In genomic region chr1:229271448-229272120, GRCh38 we compare ENCODE assay signal across 8 cellular contexts. TPM values are rescaled to one million over a fixed set of nuclear protein-coding genes. Genes with fewer than 3 reads are reported as not detected.
A peak's percentile ranks its signal among the peaks of the same experiment; 100 is the strongest.
DNase-seq lines count a peak whose midpoint lies in the region; TF ChIP-seq lines count a peak whose summit lies in the region.

No MANE protein-coding gene starts in this region.

- intact Hi-C loops in uterus (cut with DNase I; ENCODE audit: low total_unique reads): no loop called here

- TF ChIP-seq CTCF in HFFc6 (IDR thresholded peaks at IDR 0.05) (peak; percentile 59), neural progenitor cell (IDR thresholded peaks at IDR 0.05) (peak; percentile 33), uterus (IDR thresholded peaks at IDR 0.05) (peak in 1 of 4 experiments; percentile 17)

- H4K20me1 ChIP-seq in neural progenitor cell (ENCODE audit: low read depth): peaks cover 44% of the 10 kb centered on the region

- H3K4me3 Mint-ChIP-seq in HFFc6 (peak overlapping the region; percentile 97), neural progenitor cell (peak overlapping the region; percentile 99)
- peak overlapping the region; percentile 86 for H3K4me3 Mint-ChIP-seq in activated T-cell treated with anti-CD3 and anti-CD28 coated beads, Interleukin-2, amount 50 U/mL, for 24 hours

- H3K27ac ChIP-seq in neural progenitor cell (no peak overlapping the region), uterus (peak overlapping the region; percentile 55 to 85)

- peak overlapping the region; percentile 72 for H3K4me3 ChIP-seq in neural progenitor cell
- H3K4me3 ChIP-seq in uterus: peak overlapping the region; percentile 47 to 94

- H3K9ac ChIP-seq in neural progenitor cell: peak overlapping the region; percentile 30

- H3K36me3 Mint-ChIP-seq in HFFc6 (ENCODE audit: low read depth): 0 out of 2 replicates have a peak, but pooled peaks cover 4% of the 10 kb centered on the region
- peaks cover 18% of the 10 kb centered on the region for H3K36me3 Mint-ChIP-seq in activated T-cell treated with anti-CD3 and anti-CD28 coated beads, Interleukin-2, amount 50 U/mL, for 24 hours (ENCODE audit: low read depth)
- H3K36me3 Mint-ChIP-seq in neural progenitor cell: peaks cover 10% of the 10 kb centered on the region

- H3K27me3 ChIP-seq in neural progenitor cell: peaks cover 16% of the 10 kb centered on the region
- H3K27me3 ChIP-seq in uterus: no peaks in the 10 kb centered on the region

- peaks cover 49% of the 10 kb centered on the region for H3K79me2 ChIP-seq in neural progenitor cell (ENCODE audit: low read depth)

- H3K4me2 ChIP-seq in neural progenitor cell: peak overlapping the region; percentile 82

- no peak for TF ChIP-seq POLR2A in uterus (IDR thresholded peaks at IDR 0.05)

- peaks cover 33% of the 10 kb centered on the region for H3F3A ChIP-seq in neural progenitor cell (ENCODE audit: low read depth)

- DNase-seq in NCI-H524 (lab: John Stamatoyannopoulos, UW) (peak; percentile 8 to 45), NCI-H524 treated with DMSO at 0.1 percent for 48 hours (lab: John Stamatoyannopoulos, UW) (no peak), HFFc6 (no peak), NCI-H2029 (lab: John Stamatoyannopoulos, UW) (peak; percentile 1), fibroblast of peridontal ligament (ENCODE audit: extremely low read depth) (peak; percentile 38), neural progenitor cell (ENCODE audit: low spot score) (peak; percentile 63), uterus (no peak)
- no peak for DNase-seq in activated T-cell treated with anti-CD3 and anti-CD28 coated beads, Interleukin-2, amount 50 U/mL, for 24 hours

- H3K4me1 Mint-ChIP-seq in HFFc6 (ENCODE audit: low read depth) (peaks cover 24% of the 10 kb centered on the region), neural progenitor cell (peaks cover 17% of the 10 kb centered on the region)
- H3K4me1 Mint-ChIP-seq in activated T-cell treated with anti-CD3 and anti-CD28 coated beads, Interleukin-2, amount 50 U/mL, for 24 hours (ENCODE audit: low read depth): peaks cover 43% of the 10 kb centered on the region

- H3K4me1 ChIP-seq in neural progenitor cell: peaks cover 14% of the 10 kb centered on the region
- H3K4me1 ChIP-seq in uterus: peaks cover 0 to 4% of the 10 kb centered on the region in 2 donors

- H3K9me3 ChIP-seq in neural progenitor cell (ENCODE audit: low read depth): no peaks in the 10 kb centered on the region
- no peaks in the 10 kb centered on the region for H3K9me3 ChIP-seq in uterus

- H3K36me3 ChIP-seq in neural progenitor cell (no peaks in the 10 kb centered on the region), uterus (no peaks in the 10 kb centered on the region)

- H3K9me3 Mint-ChIP-seq in HFFc6 (no peaks in the 10 kb centered on the region), neural progenitor cell (peaks cover 7% of the 10 kb centered on the region)
- H3K9me3 Mint-ChIP-seq in activated T-cell treated with anti-CD3 and anti-CD28 coated beads, Interleukin-2, amount 50 U/mL, for 24 hours: peaks cover 14% of the 10 kb centered on the region

- H2AFZ ChIP-seq in neural progenitor cell (replicated peaks): peak overlapping the region; percentile 54

- H3K27me3 Mint-ChIP-seq in HFFc6 (ENCODE audit: insufficient read depth): peaks cover 2% of the 10 kb centered on the region
- H3K27me3 Mint-ChIP-seq in activated T-cell treated with anti-CD3 and anti-CD28 coated beads, Interleukin-2, amount 50 U/mL, for 24 hours: no peaks in the 10 kb centered on the region
- peaks cover 4% of the 10 kb centered on the region for H3K27me3 Mint-ChIP-seq in neural progenitor cell (ENCODE audit: insufficient read depth, low read depth)

- H3K27ac Mint-ChIP-seq in HFFc6: peak overlapping the region; percentile 87
- H3K27ac Mint-ChIP-seq in activated T-cell treated with anti-CD3 and anti-CD28 coated beads, Interleukin-2, amount 50 U/mL, for 24 hours: peak overlapping the region; percentile 67
- H3K27ac Mint-ChIP-seq in neural progenitor cell: peak overlapping the region; percentile 87

RNA-seq across cellular contexts. Expression of gene RAB4A, which starts 0.7 kb away (rescaled TPM):
- 10 to 100 TPM; 34.7 to 64.2 (median 41.3) TPM for total RNA-seq in HFFc6 (2021; fragmentation: NEBNext Ultra II Directional; extraction: Animal tissue kit (Norgen Biotek cat#: 25700))
- 44.1 and 48.3 TPM in 2 replicates for total RNA-seq in neural progenitor cell (ENCODE audit: low replicate concordance)
- total RNA-seq in uterus: 10 to 100 TPM; 31.5 to 49.2 (median 39.9) TPM

Comparison
In these comparisons a context has a peak if more than half of its experiments do, and no peak if none do; other contexts are left out.
1. DNase-seq: peak in NCI-H524 (2 of 2), NCI-H2029 (single experiment), fibroblast of peridontal ligament (single experiment) and neural progenitor cell (single experiment); none in NCI-H524 treated with DMSO at 0.1 percent for 48 hours (single experiment), HFFc6 (single experiment), activated T-cell treated with anti-CD3 and anti-CD28 coated beads, Interleukin-2, amount 50 U/mL, for 24 hours (single experiment) and uterus (0 of 2).
2. Peak in every context shown above with its lines, with median percentiles within 50 percentile points of each other: H3K27ac Mint-ChIP-seq and H3K4me3 Mint-ChIP-seq.